Comparison of ENCODE assay signal across 19 cellular contexts in genomic region chr20:47143658-47144057, GRCh38.
"Had no signal": no experiment of that assay in that cellular context is flagged by ENCODE, and none has a peak within 500 bp of the region (broad histone marks: within the 10 kb centered on the region; RNA-seq: fewer than 3 reads in every experiment).

No MANE protein-coding gene starts in this region.

- H3K27ac Mint-ChIP-seq: activated CD4-positive, alpha-beta T cell treated with anti-CD3 and anti-CD28 coated beads for 36 hours; activated CD8-positive, alpha-beta T cell treated with anti-CD3 and anti-CD28 coated beads for 36 hours; activated naive CD4-positive, alpha-beta T cell treated with anti-CD3 and anti-CD28 coated beads for 36 hours; activated T-cell treated with anti-CD3 and anti-CD28 coated beads, Interleukin-2, amount 50 U/mL, for 24 hours; activated T-helper 2 cell treated with anti-CD3 and anti-CD28 coated beads, Interferon-gamma antibody, Interleukin-2, Interleukin-4, amounts not matched to agents 10 μg/mL and 5 μg/mL and 100 μg/mL, durations not matched to agents 14 hours and 24 hours and 36 hours; brain; memory B cell; natural killer cell; stimulated activated effector memory CD8-positive, alpha-beta T cell treated with anti-CD3 and anti-CD28 coated beads, Interleukin-12 subunit alpha, Interleukin-12 subunit beta, amount 100 ng/mL, for 72 hours; T-helper 2 cell treated with Interferon-gamma antibody and Interleukin-4, amounts not matched to agents 5 μg/mL and 100 μg/mL, for 36 hours; WTC11 had no signal

- H3K36me3 ChIP-seq: colonic mucosa, pancreas had no signal

- DNase-seq: activated CD4-positive, alpha-beta T cell treated with anti-CD3 and anti-CD28 coated beads for 36 hours; activated CD8-positive, alpha-beta T cell treated with anti-CD3 and anti-CD28 coated beads for 36 hours; activated naive CD4-positive, alpha-beta T cell treated with anti-CD3 and anti-CD28 coated beads for 36 hours; activated T-cell treated with anti-CD3 and anti-CD28 coated beads, Interleukin-2, amount 50 U/mL, for 24 hours; colonic mucosa; foreskin melanocyte; kidney; natural killer cell; pancreas; stimulated activated CD4-positive, alpha-beta T cell treated with anti-CD3 and anti-CD28 coated beads, Interleukin-4, amount 100 ng/mL, for 24 hours had no signal

- H3K4me1 ChIP-seq: colonic mucosa, pancreas had no signal

- ATAC-seq: activated CD4-positive, alpha-beta T cell treated with anti-CD3 and anti-CD28 coated beads for 36 hours; activated CD8-positive, alpha-beta T cell treated with anti-CD3 and anti-CD28 coated beads for 36 hours; left lobe of liver; natural killer cell; sciatic nerve; stimulated activated effector memory CD8-positive, alpha-beta T cell treated with anti-CD3 and anti-CD28 coated beads, Interleukin-12 subunit alpha, Interleukin-12 subunit beta, amount 100 ng/mL, for 72 hours; WTC11 had no signal

- H3K27ac ChIP-seq: colonic mucosa, pancreas had no signal

- H3K9me3 ChIP-seq: colonic mucosa, pancreas had no signal

- H3K4me1 Mint-ChIP-seq: activated CD4-positive, alpha-beta T cell treated with anti-CD3 and anti-CD28 coated beads for 36 hours; brain; central memory CD8-positive, alpha-beta T cell; memory B cell; stimulated activated effector memory CD8-positive, alpha-beta T cell treated with anti-CD3 and anti-CD28 coated beads, Interleukin-12 subunit alpha, Interleukin-12 subunit beta, amount 100 ng/mL, for 72 hours had no signal

- H3K36me3 Mint-ChIP-seq: natural killer cell; stimulated activated effector memory CD8-positive, alpha-beta T cell treated with anti-CD3 and anti-CD28 coated beads, Interleukin-12 subunit alpha, Interleukin-12 subunit beta, amount 100 ng/mL, for 72 hours had no signal

- H3K27me3 Mint-ChIP-seq: activated CD8-positive, alpha-beta T cell treated with anti-CD3 and anti-CD28 coated beads for 36 hours; brain had no signal

- H3K27me3 ChIP-seq: colonic mucosa, pancreas had no signal

- H3K4me3 Mint-ChIP-seq: activated CD4-positive, alpha-beta T cell treated with anti-CD3 and anti-CD28 coated beads for 36 hours; activated CD8-positive, alpha-beta T cell treated with anti-CD3 and anti-CD28 coated beads for 36 hours; activated naive CD4-positive, alpha-beta T cell treated with anti-CD3 and anti-CD28 coated beads for 36 hours; activated T-cell treated with anti-CD3 and anti-CD28 coated beads, Interleukin-2, amount 50 U/mL, for 24 hours; brain; central memory CD8-positive, alpha-beta T cell; memory B cell; natural killer cell; stimulated activated effector memory CD8-positive, alpha-beta T cell treated with anti-CD3 and anti-CD28 coated beads, Interleukin-12 subunit alpha, Interleukin-12 subunit beta, amount 100 ng/mL, for 72 hours; T-helper 2 cell treated with Interferon-gamma antibody and Interleukin-4, amounts not matched to agents 5 μg/mL and 100 μg/mL, for 36 hours; WTC11 had no signal

- H3K9me3 Mint-ChIP-seq: activated CD8-positive, alpha-beta T cell treated with anti-CD3 and anti-CD28 coated beads for 36 hours; activated T-cell treated with anti-CD3 and anti-CD28 coated beads, Interleukin-2, amount 50 U/mL, for 24 hours; central memory CD8-positive, alpha-beta T cell; natural killer cell; stimulated activated effector memory CD8-positive, alpha-beta T cell treated with anti-CD3 and anti-CD28 coated beads, Interleukin-12 subunit alpha, Interleukin-12 subunit beta, amount 100 ng/mL, for 72 hours had no signal

- H3K4me3 ChIP-seq: colonic mucosa, pancreas had no signal
